Comparison of ENCODE assay signal across 11 cellular contexts in the genomic region with DNA sequence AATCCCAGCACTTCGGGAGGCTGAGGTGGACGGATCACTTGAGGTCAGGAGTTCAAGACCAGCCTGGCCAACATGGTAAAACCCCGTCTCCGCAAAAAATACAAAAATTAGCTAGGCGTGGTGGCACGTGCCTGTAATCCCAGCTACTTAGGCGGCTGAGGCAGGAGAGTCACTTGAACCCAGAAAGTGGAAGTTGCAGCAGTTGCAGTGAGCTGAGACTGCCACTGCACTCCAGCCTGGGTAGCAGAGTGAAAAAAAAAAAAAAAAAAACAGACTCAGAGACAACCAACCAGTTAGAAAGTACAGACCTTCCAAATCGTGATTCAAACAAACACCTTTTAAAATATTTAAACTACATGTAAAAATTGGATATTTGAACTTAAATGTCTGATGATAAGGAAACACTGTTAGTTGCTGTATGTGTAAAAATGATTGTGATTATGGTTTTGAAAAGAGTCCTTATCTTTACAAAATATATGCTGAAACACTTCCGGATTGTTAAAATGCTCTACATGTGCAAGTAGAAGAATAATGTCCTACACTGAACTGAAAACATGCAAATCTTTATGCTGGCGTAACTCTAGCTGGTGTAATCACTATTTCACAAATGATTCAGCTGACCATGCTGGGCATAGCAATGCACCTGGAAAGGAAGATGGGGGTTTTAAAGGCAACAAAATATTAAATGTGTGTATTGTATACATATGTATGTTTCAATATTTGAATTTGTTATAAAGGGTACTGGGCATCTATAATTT. TPM values are rescaled to one million over a fixed set of nuclear protein-coding genes. Genes with fewer than 3 reads are reported as not detected.
A peak's percentile ranks its signal among the peaks of the same experiment; 100 is the strongest.
DNase-seq lines count a peak whose midpoint lies in the region; ATAC-seq, FAIRE-seq and TF ChIP-seq lines count a peak whose summit lies in the region.
"Had no signal": no experiment of that assay in that cellular context is flagged by ENCODE, and none has a peak within 500 bp of the region (broad histone marks: within the 10 kb centered on the region; RNA-seq: fewer than 3 reads in every experiment).

No MANE protein-coding gene starts in this region.

- peak overlapping the region in 1 of 2 donors; percentile 37 for H3K4me3 Mint-ChIP-seq in CD14-positive monocyte
- H3K4me3 Mint-ChIP-seq in MCF 10A (ENCODE audit: unreplicated experiment): no peak overlapping the region

- peak overlapping the region; percentile 82 to 92 (median 89) for H3K27ac Mint-ChIP-seq in CD14-positive monocyte
- H3K27ac Mint-ChIP-seq in MCF 10A (ENCODE audit: low read depth, unreplicated experiment): no peak overlapping the region

- H3K27me3 Mint-ChIP-seq in CD14-positive monocyte (ENCODE audit: low read depth in 3 of 3): peaks cover 0 to 10% (median 0%) of the 10 kb centered on the region in 3 donors
- peaks cover 5% of the 10 kb centered on the region for H3K27me3 Mint-ChIP-seq in MCF 10A (ENCODE audit: insufficient read depth, unreplicated experiment)

- TF ChIP-seq CTCF in CD14-positive monocyte (IDR thresholded peaks at IDR 0.05) (no peak), MCF 10A (IDR thresholded peaks at IDR 0.05; ENCODE audit: unreplicated experiment) (no peak)

- POLR2A ChIA-PET in MCF 10A (lab: Yijun Ruan, JAX): interaction anchor here (0.5 to 0.6 kb wide), 2 partner anchors 28 to 32 kb away, joined by 3 read pairs; no protein-coding TSS in a partner anchor

- no peaks in the 10 kb centered on the region for H3K9me3 Mint-ChIP-seq in CD14-positive monocyte
- no peaks in the 10 kb centered on the region for H3K9me3 Mint-ChIP-seq in MCF 10A (ENCODE audit: unreplicated experiment)

- no peak for FAIRE-seq in urothelium cell line (lab: Jason Lieb, UNC)
- FAIRE-seq: H54 had no signal

- peaks cover 57% of the 10 kb centered on the region for H3K4me1 Mint-ChIP-seq in CD14-positive monocyte
- peaks cover 7% of the 10 kb centered on the region for H3K4me1 Mint-ChIP-seq in MCF 10A (ENCODE audit: insufficient read depth, unreplicated experiment)

- ATAC-seq in GM19324 (IDR thresholded peaks at IDR 0.05; ENCODE audit: low FRiP score, unreplicated experiment): peak; percentile 65
- peak; percentile 71 for ATAC-seq in HG03060 (IDR thresholded peaks at IDR 0.05; ENCODE audit: low read depth, unreplicated experiment)
- ATAC-seq: Panc1 had no signal

- BruUV-seq in MCF 10A (replicated peaks; lab: Mats Ljungman, UMichigan): no TSS peak

- DNase-seq in CD14-positive monocyte (ENCODE audit: low spot score): no peak
- peak; percentile 70 for DNase-seq in OCI-M1 (lab: John Stamatoyannopoulos, UW)
- DNase-seq in urothelium cell line (ENCODE audit: low spot score): no peak
- DNase-seq in NCI-H2227 treated with DMSO at 0.1 percent for 48 hours (lab: John Stamatoyannopoulos, UW): no peak
- DNase-seq in MCF 10A (ENCODE audit: unreplicated experiment): no peak
- DNase-seq in T-helper 1 cell: no peak
- DNase-seq: activated T-cell treated with anti-CD3 and anti-CD28 coated beads for 4 hours had no signal

- intact Hi-C loops in CD14-positive monocyte (cut with micrococcal nuclease): loop anchor here (5.0 kb wide), 3 partner anchors 33 to 38 kb away; a partner anchor contains a TSS
- intact Hi-C loops in MCF 10A (cut with micrococcal nuclease): no loop called here

- H3K36me3 Mint-ChIP-seq in CD14-positive monocyte (peaks cover 10 to 22% of the 10 kb centered on the region in 2 donors), MCF 10A (ENCODE audit: insufficient read depth, unreplicated experiment) (no peaks in the 10 kb centered on the region)

- CTCF ChIA-PET in MCF 10A (lab: Yijun Ruan, JAX): interaction anchor here (0.6 to 1.1 kb wide), 4 partner anchors 12 to 110 kb away, joined by 3 read pairs; no protein-coding TSS in a partner anchor

RNA-seq across cellular contexts. Expression of a gene that starts 37.8 kb away (rescaled TPM):
- 10 to 100 TPM; 59.3 to 87.7 TPM for polyA plus RNA-seq in CD14-positive monocyte
- 47.3 and 66.1 TPM in 2 replicates for total RNA-seq in MCF 10A (2022)
